19 cellular contexts compared by ENCODE assay signal in genomic region chr4:56106755-56107154, GRCh38.
"Had no signal": no experiment of that assay in that cellular context is flagged by ENCODE, and none has a peak within 500 bp of the region (broad histone marks: within the 10 kb centered on the region; RNA-seq: fewer than 3 reads in every experiment).

No MANE protein-coding gene starts in this region.

- H3K4me3 ChIP-seq: cardiac muscle cell had no signal

- H3K36me3 Mint-ChIP-seq: activated CD8-positive, alpha-beta memory T cell treated with anti-CD3 and anti-CD28 coated beads, Interleukin-2, amount 10 ng/mL, durations not matched to agents 7 days and 5 days; activated naive CD4-positive, alpha-beta T cell treated with anti-CD3 and anti-CD28 coated beads, Interleukin-2, amount 50 U/mL, for 72 hours; IgD-negative memory B cell; T-cell had no signal

- H3K27ac Mint-ChIP-seq: activated CD8-positive, alpha-beta memory T cell treated with anti-CD3 and anti-CD28 coated beads, Interleukin-2, amount 10 ng/mL, durations not matched to agents 7 days and 5 days; activated naive CD4-positive, alpha-beta T cell treated with anti-CD3 and anti-CD28 coated beads, Interleukin-2, amount 50 U/mL, for 72 hours; IgD-negative memory B cell; T-cell had no signal

- H3K4me1 Mint-ChIP-seq: activated CD8-positive, alpha-beta memory T cell treated with anti-CD3 and anti-CD28 coated beads, Interleukin-2, amount 10 ng/mL, durations not matched to agents 7 days and 5 days; T-cell had no signal

- H3K36me3 ChIP-seq: brain microvascular endothelial cell, cardiac muscle cell had no signal

- H3K27me3 ChIP-seq: brain microvascular endothelial cell, cardiac muscle cell had no signal

- H3K4me3 Mint-ChIP-seq: activated CD8-positive, alpha-beta memory T cell treated with anti-CD3 and anti-CD28 coated beads, Interleukin-2, amount 10 ng/mL, durations not matched to agents 7 days and 5 days; activated T-cell treated with anti-CD3 and anti-CD28 coated beads, Interleukin-2, amount 50 U/mL, for 4 hours; IgD-negative memory B cell; T-cell had no signal

- H3K27me3 Mint-ChIP-seq: IgD-negative memory B cell had no signal

- DNase-seq: activated CD4-positive, alpha-beta T cell treated with anti-CD3 and anti-CD28 coated beads for 4 hours; activated CD8-positive, alpha-beta memory T cell treated with anti-CD3 and anti-CD28 coated beads, Interleukin-2, amount 10 ng/mL, durations not matched to agents 7 days and 5 days; activated effector memory CD4-positive, alpha-beta T cell treated with anti-CD3 and anti-CD28 coated beads, Interleukin-2, amount 50 U/mL, for 16 hours; activated naive CD4-positive, alpha-beta T cell treated with Interleukin-2 at 50 U/mL for 16 hours; activated T-cell treated with anti-CD3 and anti-CD28 coated beads, Interleukin-2, amount 50 U/mL, for 4 hours; amygdala; brain microvascular endothelial cell; KG1; NCI-H1048; NCI-H1930; NCI-H510A treated with DMSO at 0.1 percent for 48 hours; PC-3; SHP77; T-cell; T-helper 2 cell; T1000 had no signal

- H3K27ac ChIP-seq: brain microvascular endothelial cell, cardiac muscle cell had no signal

- H3K9me3 Mint-ChIP-seq: activated naive CD4-positive, alpha-beta T cell treated with anti-CD3 and anti-CD28 coated beads, Interleukin-2, amount 50 U/mL, for 72 hours; activated T-cell treated with anti-CD3 and anti-CD28 coated beads, Interleukin-2, amount 50 U/mL, for 4 hours; T-cell had no signal
